In the genomic region with DNA sequence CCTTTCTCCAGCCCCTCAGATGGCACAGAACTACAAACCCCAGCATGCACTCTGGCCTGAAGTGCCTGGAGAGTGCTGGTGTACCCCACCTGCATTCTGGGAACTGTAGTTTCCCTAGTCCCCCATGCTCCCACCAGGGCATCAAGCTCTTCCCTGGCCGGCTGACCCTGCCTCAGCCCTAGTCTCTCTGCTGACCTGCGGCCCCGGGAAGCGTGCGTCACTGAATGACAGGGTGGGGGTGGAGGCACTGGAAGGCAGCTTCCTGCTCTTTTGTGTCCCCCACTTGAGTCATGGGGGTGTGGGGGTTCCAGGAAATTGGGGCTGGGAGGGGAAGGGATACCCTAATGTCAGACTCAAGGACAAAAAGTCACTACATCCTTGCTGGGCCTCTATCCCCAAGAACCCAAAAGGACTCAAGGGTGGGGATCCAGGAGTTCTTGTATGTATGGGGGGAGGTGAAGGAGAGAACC, we compare ENCODE assay signal across 9 cellular contexts. TPM values are rescaled to one million over a fixed set of nuclear protein-coding genes. Genes with fewer than 3 reads are reported as not detected.
A peak's percentile ranks its signal among the peaks of the same experiment; 100 is the strongest.
DNase-seq lines count a peak whose midpoint lies in the region; ATAC-seq lines count a peak whose summit lies in the region.
"Had no signal": no experiment of that assay in that cellular context is flagged by ENCODE, and none has a peak within 500 bp of the region (broad histone marks: within the 10 kb centered on the region; RNA-seq: fewer than 3 reads in every experiment).

No MANE protein-coding gene starts in this region.

- H3K27ac Mint-ChIP-seq in activated CD4-positive, alpha-beta memory T cell treated with anti-CD3 and anti-CD28 coated beads, Interleukin-2, amount 10 ng/mL, durations not matched to agents 7 days and 5 days, result no peak overlapping the region
- H3K27ac Mint-ChIP-seq in memory B cell, result peak overlapping the region; percentile 5
- H3K27ac Mint-ChIP-seq: activated naive CD8-positive, alpha-beta T cell had no signal

- H3K4me3 Mint-ChIP-seq in activated CD4-positive, alpha-beta memory T cell treated with anti-CD3 and anti-CD28 coated beads, Interleukin-2, amount 10 ng/mL, durations not matched to agents 7 days and 5 days, result no peak overlapping the region
- no peak overlapping the region for H3K4me3 Mint-ChIP-seq in memory B cell
- H3K4me3 Mint-ChIP-seq: activated naive CD8-positive, alpha-beta T cell had no signal

- peaks cover 13% of the 10 kb centered on the region for H3K27me3 Mint-ChIP-seq in activated CD4-positive, alpha-beta memory T cell treated with anti-CD3 and anti-CD28 coated beads, Interleukin-2, amount 10 ng/mL, durations not matched to agents 7 days and 5 days
- peaks cover 17% of the 10 kb centered on the region for H3K27me3 Mint-ChIP-seq in memory B cell
- H3K27me3 Mint-ChIP-seq: activated naive CD8-positive, alpha-beta T cell had no signal

- ATAC-seq in HG02938 (IDR thresholded peaks at IDR 0.05; ENCODE audit: unreplicated experiment) (peak; percentile 55), memory B cell (ENCODE audit: low read depth) (peak; percentile 50), GM19397 (IDR thresholded peaks at IDR 0.05; ENCODE audit: unreplicated experiment) (no peak), HG03378 (IDR thresholded peaks at IDR 0.05; ENCODE audit: unreplicated experiment) (no peak)

- H3K36me3 Mint-ChIP-seq in activated CD4-positive, alpha-beta memory T cell treated with anti-CD3 and anti-CD28 coated beads, Interleukin-2, amount 10 ng/mL, durations not matched to agents 7 days and 5 days (ENCODE audit: low read depth), result peaks cover 15% of the 10 kb centered on the region
- H3K36me3 Mint-ChIP-seq in memory B cell, result peaks cover 6% of the 10 kb centered on the region

- H3K9me3 Mint-ChIP-seq in activated CD4-positive, alpha-beta memory T cell treated with anti-CD3 and anti-CD28 coated beads, Interleukin-2, amount 10 ng/mL, durations not matched to agents 7 days and 5 days, result peaks cover 17% of the 10 kb centered on the region
- peaks cover 8% of the 10 kb centered on the region for H3K9me3 Mint-ChIP-seq in memory B cell

- CTCF ChIA-PET in activated CD4-positive, alpha-beta memory T cell treated with anti-CD3 and anti-CD28 coated beads, Interleukin-2, amount 10 ng/mL, durations not matched to agents 7 days and 5 days (lab: Charles Lee), result interaction anchor here (1.0 to 1.8 kb wide), 4 partner anchors 16 to 36 kb away, joined by 3 to 7 read pairs (median 4); a partner anchor contains a TSS

- POLR2A ChIA-PET in activated CD4-positive, alpha-beta memory T cell treated with anti-CD3 and anti-CD28 coated beads, Interleukin-2, amount 10 ng/mL, durations not matched to agents 7 days and 5 days (lab: Charles Lee), result interaction anchor here (3.4 to 4.1 kb wide), 2 partner anchors 15 to 18 kb away, joined by 22 to 31 read pairs; no protein-coding TSS in a partner anchor

- DNase-seq in ELR (ENCODE audit: low read depth) (peak; percentile 47), memory B cell (ENCODE audit: low spot score in 2 of 2) (no peak), LoVo (ENCODE audit: low spot score) (no peak), T-helper 9 cell (no peak)
- DNase-seq in activated CD4-positive, alpha-beta memory T cell treated with anti-CD3 and anti-CD28 coated beads, Interleukin-2, amount 10 ng/mL, durations not matched to agents 7 days and 5 days, result peak; percentile 37

- peaks cover 50% of the 10 kb centered on the region for H3K4me1 Mint-ChIP-seq in activated CD4-positive, alpha-beta memory T cell treated with anti-CD3 and anti-CD28 coated beads, Interleukin-2, amount 10 ng/mL, durations not matched to agents 7 days and 5 days
- H3K4me1 Mint-ChIP-seq in memory B cell, result peaks cover 7% of the 10 kb centered on the region

RNA-seq across cellular contexts. Expression of a gene that starts 2.1 kb away (rescaled TPM):
- 10 to 100 TPM; 27.7 to 30.2 TPM for total RNA-seq in activated CD4-positive, alpha-beta memory T cell treated with anti-CD3 and anti-CD28 coated beads, Interleukin-2, amount 10 ng/mL, durations not matched to agents 7 days and 5 days

RNA-seq across cellular contexts. Expression of a gene that starts 14.7 kb away (rescaled TPM):
- under 1 TPM; 0.15 to 0.38 TPM for total RNA-seq in activated CD4-positive, alpha-beta memory T cell treated with anti-CD3 and anti-CD28 coated beads, Interleukin-2, amount 10 ng/mL, durations not matched to agents 7 days and 5 days

RNA-seq across cellular contexts. Expression of a gene that starts 31.4 kb away (rescaled TPM):
- 1 to 10 TPM; 7.9 to 8.6 TPM for total RNA-seq in activated CD4-positive, alpha-beta memory T cell treated with anti-CD3 and anti-CD28 coated beads, Interleukin-2, amount 10 ng/mL, durations not matched to agents 7 days and 5 days

RNA-seq across cellular contexts. Expression of a gene that starts 35.4 kb away (rescaled TPM):
- total RNA-seq in activated CD4-positive, alpha-beta memory T cell treated with anti-CD3 and anti-CD28 coated beads, Interleukin-2, amount 10 ng/mL, durations not matched to agents 7 days and 5 days, result 10 to 100 TPM; 51.2 to 53.3 TPM

RNA-seq across cellular contexts. Expression of a gene that starts 55.5 kb away (rescaled TPM):
- total RNA-seq in activated CD4-positive, alpha-beta memory T cell treated with anti-CD3 and anti-CD28 coated beads, Interleukin-2, amount 10 ng/mL, durations not matched to agents 7 days and 5 days, result 1 to 10 TPM; 5.5 to 6.2 TPM

Comparison
In these comparisons a context has a peak if more than half of its experiments do, and no peak if none do; other contexts are left out.
1. DNase-seq: peak in ELR (single experiment) and activated CD4-positive, alpha-beta memory T cell treated with anti-CD3 and anti-CD28 coated beads, Interleukin-2, amount 10 ng/mL, durations not matched to agents 7 days and 5 days (single experiment); none in memory B cell (0 of 2), LoVo (single experiment) and T-helper 9 cell (single experiment).
2. ATAC-seq: peak in HG02938 (single experiment) and memory B cell (single experiment); none in GM19397 (single experiment) and HG03378 (single experiment).